8 cellular contexts compared by ENCODE assay signal in genomic region chr12:119412811-119413794, GRCh38.
DNase-seq lines count a peak whose midpoint lies in the region; ATAC-seq, FAIRE-seq and TF ChIP-seq lines count a peak whose summit lies in the region.

No MANE protein-coding gene starts in this region.

- peak; percentile 89 for FAIRE-seq in endothelial cell of umbilical vein (lab: Jason Lieb, UNC)

- no CpG with 5 or more reads among the region's 21 CpGs for WGBS in mesendoderm (ENCODE audit: extremely low coverage, insufficient coverage, low lambda C conversion rate)
- WGBS in transverse colon (ENCODE audit: low coverage in 1 of 2), 2 donors = 9 to 33% methylated on average over 9 to 21 of the region's 21 CpGs

- no peak overlapping the region for H3K18ac ChIP-seq in mesendoderm (ENCODE audit: low read length)

- no peaks in the 10 kb centered on the region for H3K9me1 ChIP-seq in endothelial cell of umbilical vein (replicated peaks; ENCODE audit: control insufficient read depth, extremely low read depth, insufficient read depth, low read length)

- H2BK15ac ChIP-seq in mesendoderm (replicated peaks; ENCODE audit: low read depth) = no peak overlapping the region

- H3K4me1 ChIP-seq in endothelial cell of umbilical vein (ENCODE audit: control insufficient read depth, extremely low read depth, insufficient read depth, low read length) = no peaks in the 10 kb centered on the region
- peaks cover 4% of the 10 kb centered on the region for H3K4me1 ChIP-seq in mesendoderm (ENCODE audit: control insufficient read depth, low read depth, low read length)
- H3K4me1 ChIP-seq in transverse colon = peaks cover 0 to 11% (median 2%) of the 10 kb centered on the region in 4 donors

- H3K4me3 ChIP-seq in endothelial cell of umbilical vein (replicated peaks in 1 of 3; ENCODE audit: insufficient read depth in 1 of 3, low read depth in 1 of 3, low read length in 3 of 3) (no peak overlapping the region), mesendoderm (ENCODE audit: low read length) (no peak overlapping the region), transverse colon (no peak overlapping the region)

- no peaks in the 10 kb centered on the region for H3K79me1 ChIP-seq in mesendoderm (ENCODE audit: low read length)

- no TSS peak for BruUV-seq in endothelial cell of umbilical vein (replicated peaks; lab: Mats Ljungman, UMichigan)

- no peak overlapping the region for H3K9ac ChIP-seq in endothelial cell of umbilical vein (replicated peaks; ENCODE audit: extremely low read depth, insufficient read depth, low read length)
- no peak overlapping the region for H3K9ac ChIP-seq in mesendoderm (ENCODE audit: low read length)

- no peak overlapping the region for H2BK120ac ChIP-seq in mesendoderm (ENCODE audit: low read depth, low read length)

- dilution Hi-C loops in endothelial cell of umbilical vein (cut with MboI; ENCODE audit: extremely low pct_ligation_motif_present, low sequenced_read_pairs) = no loop called here

- H4K20me1 ChIP-seq in endothelial cell of umbilical vein (replicated peaks; ENCODE audit: control insufficient read depth, extremely low read depth, insufficient read depth, low read length) = no peaks in the 10 kb centered on the region

- in situ Hi-C loops in transverse colon (cut with MboI; ENCODE audit: low pct_ligation_motif_present in 1 of 4, low pct_unique_long_range_greater_than_20kb in 1 of 4, low sequenced_read_pairs in 3 of 4) = loop anchor here in 2 of 4 donors (10.0 to 25.0 kb wide), 2 partner anchors 298 to 301 kb away; no protein-coding TSS in a partner anchor

- no peak overlapping the region for H3K4ac ChIP-seq in mesendoderm (ENCODE audit: low read depth, low read length)

- POLR2A ChIA-PET in endothelial cell of umbilical vein (lab: Charles Lee) = no interaction called here

- H4K5ac ChIP-seq in mesendoderm (ENCODE audit: low read length) = no peak overlapping the region

- CTCF ChIA-PET in endothelial cell of umbilical vein (lab: Charles Lee) = interaction anchor here (0.6 to 4.4 kb wide), 29 partner anchors 9 to 1292 kb away, joined by 3 to 84 read pairs (median 5); partner anchors contain the start of gene HSPB8

- no peak overlapping the region for H3K27ac ChIP-seq in 22Rv1
- H3K27ac ChIP-seq in endothelial cell of umbilical vein (ENCODE audit: insufficient read depth, low read depth, low read length) = no peak overlapping the region
- H3K27ac ChIP-seq in mesendoderm (ENCODE audit: low read depth, low read length) = no peak overlapping the region
- no peak overlapping the region for H3K27ac ChIP-seq in transverse colon

- ATAC-seq in SK-N-SH treated with all-trans-retinoic acid at 6 μM for 48 hours = peak; percentile 58
- no peak for ATAC-seq in HG03460 (IDR thresholded peaks at IDR 0.05; ENCODE audit: unreplicated experiment)

- H4K8ac ChIP-seq in mesendoderm (ENCODE audit: low read depth, low read length) = no peak overlapping the region

- H3K79me2 ChIP-seq in endothelial cell of umbilical vein (ENCODE audit: control insufficient read depth, insufficient read depth, low read length) = no peaks in the 10 kb centered on the region
- no peaks in the 10 kb centered on the region for H3K79me2 ChIP-seq in mesendoderm (ENCODE audit: control insufficient read depth, insufficient read depth, low read length)

- H3K56ac ChIP-seq in mesendoderm (ENCODE audit: low read length) = no peak overlapping the region

- H3K9me3 ChIP-seq in endothelial cell of umbilical vein (replicated peaks; ENCODE audit: control insufficient read depth, insufficient read depth, low read length) (no peaks in the 10 kb centered on the region), transverse colon (no peaks in the 10 kb centered on the region)

- no peak for TF ChIP-seq EP300 in transverse colon (IDR thresholded peaks at IDR 0.05; ENCODE audit: low read depth)

- H3K23ac ChIP-seq in mesendoderm (ENCODE audit: low read length) = no peak overlapping the region

- no peak overlapping the region for H2BK5ac ChIP-seq in mesendoderm (ENCODE audit: low read length)

- no peak overlapping the region for H2AK5ac ChIP-seq in mesendoderm (ENCODE audit: low read length)

- DNase-seq in GM04503 (ENCODE audit: low read depth) (peak; percentile 8), NCI-H128 (lab: John Stamatoyannopoulos, UW; ENCODE audit: unreplicated experiment) (peak; percentile 35), endothelial cell of umbilical vein (ENCODE audit: low read depth, low spot score) (peak; percentile 68), mesendoderm (peak; percentile 89), transverse colon (peak; percentile 67)

- H3K27me3 ChIP-seq in endothelial cell of umbilical vein (ENCODE audit: control insufficient read depth in 2 of 2, insufficient read depth in 2 of 2, low read length in 2 of 2) (no peaks in the 10 kb centered on the region), mesendoderm (ENCODE audit: insufficient read depth, low read length, poor library complexity) (no peaks in the 10 kb centered on the region), transverse colon (no peaks in the 10 kb centered on the region)

- peak; percentile 97 for TF ChIP-seq CTCF in 22Rv1 (IDR thresholded peaks at IDR 0.05)
- TF ChIP-seq CTCF in endothelial cell of umbilical vein (IDR thresholded peaks at IDR 0.05; ENCODE audit: extremely low read depth in 1 of 2, insufficient read depth in 1 of 2, low read depth in 1 of 2, low read length in 2 of 2) = peak; percentile 79 to 80
- TF ChIP-seq CTCF in transverse colon (IDR thresholded peaks at IDR 0.05) = peak; percentile 76 to 88 (median 82)

- H2AFZ ChIP-seq in endothelial cell of umbilical vein (ENCODE audit: low read depth, low read length) = no peak overlapping the region

- intact Hi-C loops in endothelial cell of umbilical vein (cut with micrococcal nuclease) = loop anchor here (1.0 kb wide), 3 partner anchors 298 to 1008 kb away; no protein-coding TSS in a partner anchor
- intact Hi-C loops in transverse colon (cut with DNase I; ENCODE audit: low total_unique reads) = loop anchor here (2.0 kb wide), 1 partner anchor 298 kb away; no protein-coding TSS in a partner anchor

- TF ChIP-seq POLR2A in endothelial cell of umbilical vein (IDR thresholded peaks at IDR 0.05; ENCODE audit: low read depth, low read length) (no peak), transverse colon (IDR thresholded peaks at IDR 0.05) (no peak)

- no peak overlapping the region for H3K4me2 ChIP-seq in endothelial cell of umbilical vein (ENCODE audit: insufficient read depth, low read length)
- no peak overlapping the region for H3K4me2 ChIP-seq in mesendoderm (ENCODE audit: low read length)

- H3K36me3 ChIP-seq in endothelial cell of umbilical vein (ENCODE audit: control insufficient read depth in 2 of 2, extremely low read depth in 1 of 2, insufficient read depth in 2 of 2, low read length in 2 of 2) (no peaks in the 10 kb centered on the region), mesendoderm (ENCODE audit: control insufficient read depth, insufficient read depth, low read length) (no peaks in the 10 kb centered on the region), transverse colon (no peaks in the 10 kb centered on the region)

TF ChIP-seq in SK-N-SH treated with all-trans-retinoic acid at 6 μM for 48 hours, 23 proteins besides CTCF, POLR2A, EP300 and RAD21:
- TF ChIP-seq CSRNP3 (CRISPR knock-in tag; IDR thresholded peaks at IDR 0.05) = no peak

TF ChIP-seq in endothelial cell of umbilical vein, 7 proteins besides CTCF, POLR2A, EP300 and RAD21:
- TF ChIP-seq MYC (IDR thresholded peaks at IDR 0.05; ENCODE audit: low read depth, low read length) (no peak), FOS (IDR thresholded peaks at IDR 0.05; ENCODE audit: borderline replicate concordance, insufficient read depth, low read length) (no peak), JUN (IDR thresholded peaks at IDR 0.05; ENCODE audit: borderline replicate concordance, insufficient read depth, insufficient read length, low read depth) (no peak), POLR2AphosphoS5 (IDR thresholded peaks at IDR 0.05; ENCODE audit: insufficient read depth, low read depth, low read length) (no peak), GATA2 (IDR thresholded peaks at IDR 0.05; ENCODE audit: insufficient read depth, insufficient read length, low read depth, low read length) (no peak), MAX (IDR thresholded peaks at IDR 0.05; ENCODE audit: insufficient read depth, insufficient read length) (no peak), EZH2 (IDR thresholded peaks at IDR 0.05; ENCODE audit: borderline replicate concordance, low read depth, low read length, severe bottlenecking) (no peak)

Comparison
In these comparisons a context has a peak if more than half of its experiments do, and no peak if none do; other contexts are left out.
1. DNase-seq: peak in every context shown above with its lines; median percentile 89 in mesendoderm; 68 in endothelial cell of umbilical vein; 67 in transverse colon; 35 in NCI-H128; 8 in GM04503.